Comparison of ENCODE assay signal across 8 cellular contexts in the genomic region with DNA sequence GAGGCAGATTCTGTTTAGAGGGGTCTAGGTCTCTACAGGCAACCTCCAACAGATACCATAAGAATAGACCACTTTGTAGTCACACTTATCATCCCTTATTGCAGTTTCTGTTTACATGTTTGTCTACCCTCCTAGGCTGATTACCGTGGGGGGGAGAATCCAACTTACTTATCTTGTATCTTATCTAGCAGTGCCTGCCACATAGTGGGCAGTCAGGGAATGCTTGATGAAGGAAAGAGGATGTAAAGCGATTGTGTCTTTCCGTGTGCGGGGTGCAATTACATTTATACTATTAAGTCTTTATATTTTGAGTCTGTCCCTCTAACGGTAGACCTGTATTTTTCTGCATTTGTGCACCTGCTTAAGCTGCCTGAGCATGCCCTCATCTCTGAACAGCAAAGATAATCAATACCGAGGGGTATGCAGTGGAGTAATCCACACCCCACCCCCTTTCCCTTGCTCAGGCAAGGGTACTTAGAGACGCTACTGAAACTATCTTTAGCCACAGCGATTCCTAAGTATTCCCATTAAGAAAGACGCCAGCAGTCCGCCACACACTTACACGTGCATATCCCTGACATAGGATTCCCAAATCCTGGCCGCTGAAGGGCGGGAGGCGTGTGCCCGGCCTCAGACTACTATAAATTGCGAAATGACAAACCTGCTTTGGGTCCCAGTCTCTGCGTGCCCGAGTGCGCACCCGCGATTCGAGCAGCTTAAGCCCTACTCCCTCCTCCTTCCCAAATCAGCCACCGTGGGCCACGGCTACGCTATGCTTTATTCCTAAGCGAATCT. TPM values are rescaled to one million over a fixed set of nuclear protein-coding genes. Genes with fewer than 3 reads are reported as not detected.
DNase-seq lines count a peak whose midpoint lies in the region; ATAC-seq and TF ChIP-seq lines count a peak whose summit lies in the region.

No MANE protein-coding gene starts in this region.

- in situ Hi-C loops in brain microvascular endothelial cell (cut with HindIII; ENCODE audit: low pct_ligation_motif_present, low sequenced_read_pairs), result no loop called here

- no peak overlapping the region for H3K27ac ChIP-seq in brain microvascular endothelial cell
- peak overlapping the region; percentile 39 for H3K27ac ChIP-seq in urinary bladder (ENCODE audit: low read depth)

- peaks cover 2% of the 10 kb centered on the region for H3K4me1 ChIP-seq in urinary bladder (ENCODE audit: insufficient read depth)

- H3K9me3 ChIP-seq in MG63, result no peaks in the 10 kb centered on the region

- intact Hi-C loops in lower leg skin (cut with DNase I; ENCODE audit: low total_unique reads), result no loop called here

- TF ChIP-seq CTCF in brain microvascular endothelial cell (IDR thresholded peaks at IDR 0.05; ENCODE audit: low read depth, low read length, missing control alignments) (no peak), lower leg skin (IDR thresholded peaks at IDR 0.05) (no peak)

- no peak for ATAC-seq in GM18907 (IDR thresholded peaks at IDR 0.05; ENCODE audit: unreplicated experiment)

- H3K36me3 ChIP-seq in MG63, result peaks cover 32% of the 10 kb centered on the region
- peaks cover 12% of the 10 kb centered on the region for H3K36me3 ChIP-seq in brain microvascular endothelial cell (replicated peaks)
- H3K36me3 ChIP-seq in urinary bladder (ENCODE audit: insufficient read depth), result peaks cover 2% of the 10 kb centered on the region

- DNase-seq in NCI-H1436 (lab: John Stamatoyannopoulos, UW), result peak; percentile 14
- DNase-seq in NCI-H1436 treated with DMSO at 0.1 percent for 48 hours (lab: John Stamatoyannopoulos, UW), result no peak
- DNase-seq in MG63, result no peak
- DNase-seq in brain microvascular endothelial cell, result peak; percentile 18
- peak; percentile 36 to 49 for DNase-seq in lower leg skin (ENCODE audit: low spot score in 2 of 2)
- no peak for DNase-seq in stimulated activated CD4-positive, alpha-beta T cell treated with anti-CD3 and anti-CD28 coated beads, Interleukin-1b, Interleukin-23, amount 100 ng/mL, for 48 hours

- TF ChIP-seq POLR2A in lower leg skin (IDR thresholded peaks at IDR 0.05), result no peak

- 4% methylated on average over 25 to 26 of the region's 26 CpGs for WGBS in lower leg skin, 2 donors
- 2% methylated on average over 26 of the region's 26 CpGs for WGBS in urinary bladder

- peak overlapping the region; percentile 87 for H3K4me3 ChIP-seq in MG63
- peak overlapping the region; percentile 87 for H3K4me3 ChIP-seq in brain microvascular endothelial cell (ENCODE audit: low read depth, low read length)
- peak overlapping the region; percentile 86 for H3K4me3 ChIP-seq in lower leg skin (ENCODE audit: low read depth, poor library complexity, severe bottlenecking)
- peak overlapping the region; percentile 83 for H3K4me3 ChIP-seq in urinary bladder (ENCODE audit: low read depth, low read length)

- H3K27me3 ChIP-seq in MG63 (peaks cover 54% of the 10 kb centered on the region), brain microvascular endothelial cell (replicated peaks) (peaks cover 46% of the 10 kb centered on the region)

RNA-seq across cellular contexts. Expression of a gene that starts 0.6 kb away (rescaled TPM):
- 68.3 and 127 TPM in 2 replicates for total RNA-seq in MG63 (2014; rRNA removed; shearing (Covaris generic); ENCODE audit: low replicate concordance)
- 10 to 100 TPM; 32.1 to 64.4 (median 50.6) TPM for total RNA-seq in lower leg skin
- total RNA-seq in urinary bladder, result 11.3 TPM
- polyA plus RNA-seq in urinary bladder, result 46.0 TPM

RNA-seq across cellular contexts. Expression of a gene that starts 10.8 kb away (rescaled TPM):
- total RNA-seq in MG63 (2014; rRNA removed; shearing (Covaris generic); ENCODE audit: low replicate concordance), result not detected in 2 replicates
- not detected for total RNA-seq in lower leg skin
- total RNA-seq in urinary bladder, result 0.05 TPM
- polyA plus RNA-seq in urinary bladder, result not detected

Comparison
In these comparisons a context has a peak if more than half of its experiments do, and no peak if none do; other contexts are left out.
1. DNase-seq: peak in NCI-H1436 (single experiment), brain microvascular endothelial cell (single experiment) and lower leg skin (2 of 2); none in NCI-H1436 treated with DMSO at 0.1 percent for 48 hours (single experiment), MG63 (single experiment) and stimulated activated CD4-positive, alpha-beta T cell treated with anti-CD3 and anti-CD28 coated beads, Interleukin-1b, Interleukin-23, amount 100 ng/mL, for 48 hours (single experiment).
2. Peak in every context shown above with its lines, with median percentiles within 50 percentile points of each other: H3K4me3 ChIP-seq.